22 cellular contexts compared by ENCODE assay signal in genomic region chr15:70627322-70627721, GRCh38.
DNase-seq lines count a peak whose midpoint lies in the region; ATAC-seq and TF ChIP-seq lines count a peak whose summit lies in the region.
"Had no signal": no experiment of that assay in that cellular context is flagged by ENCODE, and none has a peak within 500 bp of the region (broad histone marks: within the 10 kb centered on the region; RNA-seq: fewer than 3 reads in every experiment).

No MANE protein-coding gene starts in this region.

- no peaks in the 10 kb centered on the region for H3K36me3 ChIP-seq in BLaER1 treated with 17β-estradiol and CSF1 and Interleukin-3, amounts not matched to agents 10 nM and 100 nM
- H3K36me3 ChIP-seq in mesenchymal stem cell (ENCODE audit: control insufficient read depth in 1 of 2, insufficient read depth in 2 of 2, low read depth in 1 of 2, low read length in 2 of 2): no peaks in the 10 kb centered on the region
- no peaks in the 10 kb centered on the region for H3K36me3 ChIP-seq in vagina
- H3K36me3 ChIP-seq: MG63 had no signal

- H2AFZ ChIP-seq in mesenchymal stem cell (ENCODE audit: low read depth, low read length): no peak overlapping the region

- no peak for TF ChIP-seq CTCF in NB4 (IDR thresholded peaks at IDR 0.05; ENCODE audit: low read depth, low read length)
- no peak for TF ChIP-seq CTCF in vagina (IDR thresholded peaks at IDR 0.05)

- H4K91ac ChIP-seq in mesenchymal stem cell (ENCODE audit: low read length): no peak overlapping the region

- no peak overlapping the region for H3K9ac ChIP-seq in BLaER1 treated with 17β-estradiol and CSF1 and Interleukin-3, amounts not matched to agents 10 nM and 100 nM
- peak overlapping the region; percentile 44 for H3K9ac ChIP-seq in mesenchymal stem cell (ENCODE audit: low read length)

- intact Hi-C loops in vagina (cut with DNase I): no loop called here

- H2AK5ac ChIP-seq in mesenchymal stem cell (ENCODE audit: low read length, severe bottlenecking): no peak overlapping the region

- no peak for TF ChIP-seq POLR2A in NB4 (IDR thresholded peaks at IDR 0.05; ENCODE audit: extremely low read depth, insufficient read length)
- no peak for TF ChIP-seq POLR2A in vagina (IDR thresholded peaks at IDR 0.05)

- H2BK15ac ChIP-seq in mesenchymal stem cell (ENCODE audit: low read depth, poor library complexity, severe bottlenecking): no peak overlapping the region

- no peak overlapping the region for H2BK120ac ChIP-seq in mesenchymal stem cell (ENCODE audit: low read depth, low read length)

- H3K4me3 ChIP-seq in BLaER1 treated with 17β-estradiol and CSF1 and Interleukin-3, amounts not matched to agents 10 nM and 100 nM: no peak overlapping the region
- peak overlapping the region; percentile 26 for H3K4me3 ChIP-seq in NB4 (ENCODE audit: low read depth, low read length)
- peak overlapping the region in 1 of 2 experiments; percentile 42 for H3K4me3 ChIP-seq in mesenchymal stem cell (ENCODE audit: insufficient read depth in 1 of 2, low read depth in 1 of 2, low read length in 2 of 2)
- H3K4me3 ChIP-seq in vagina: no peak overlapping the region
- H3K4me3 ChIP-seq: MG63 had no signal

- peaks cover 19 to 31% (median 22%) of the 10 kb centered on the region in 10 experiments for H3K4me1 ChIP-seq in BLaER1 treated with 17β-estradiol and CSF1 and Interleukin-3, amounts not matched to agents 10 nM and 100 nM
- H3K4me1 ChIP-seq in mesenchymal stem cell (ENCODE audit: control insufficient read depth, insufficient read depth, low read depth, low read length) (peaks cover 25% of the 10 kb centered on the region), vagina (no peaks in the 10 kb centered on the region)

- H4K8ac ChIP-seq in mesenchymal stem cell (ENCODE audit: low read length): no peak overlapping the region

- H3K23ac ChIP-seq in mesenchymal stem cell (ENCODE audit: low read length in 2 of 2): no peak overlapping the region

- peak overlapping the region in 8 of 11 experiments; percentile 25 to 47 (median 38); a peak in 7 of 22 replicates for H3K4me2 ChIP-seq in BLaER1 treated with 17β-estradiol and CSF1 and Interleukin-3, amounts not matched to agents 10 nM and 100 nM
- no peak overlapping the region for H3K4me2 ChIP-seq in mesenchymal stem cell (ENCODE audit: low read length, poor library complexity, severe bottlenecking)

- H4K20me1 ChIP-seq in BLaER1 treated with 17β-estradiol and CSF1 and Interleukin-3, amounts not matched to agents 10 nM and 100 nM: no peaks in the 10 kb centered on the region

- H3K27me3 ChIP-seq in BLaER1 treated with 17β-estradiol and CSF1 and Interleukin-3, amounts not matched to agents 10 nM and 100 nM: no peaks in the 10 kb centered on the region; a peak in 1 of 22 replicates
- H3K27me3 ChIP-seq in mesenchymal stem cell (ENCODE audit: control insufficient read depth in 1 of 2, insufficient read depth in 1 of 2, low read length in 2 of 2) (peaks cover 25 to 34% of the 10 kb centered on the region in 2 experiments), vagina (no peaks in the 10 kb centered on the region)
- H3K27me3 ChIP-seq: MG63 had no signal

- no peak overlapping the region for H3K18ac ChIP-seq in mesenchymal stem cell (ENCODE audit: low read depth in 1 of 2, low read length in 2 of 2)

- no peaks in the 10 kb centered on the region for H3K79me1 ChIP-seq in mesenchymal stem cell (replicated peaks; ENCODE audit: low read length, poor library complexity, severe bottlenecking)

- no peak overlapping the region for H3K27ac ChIP-seq in BLaER1 treated with 17β-estradiol and CSF1 and Interleukin-3, amounts not matched to agents 10 nM and 100 nM
- H3K27ac ChIP-seq in mesenchymal stem cell (ENCODE audit: low read length, poor library complexity, severe bottlenecking) (no peak overlapping the region), vagina (peak overlapping the region; percentile 38)

- no peak overlapping the region for H2BK12ac ChIP-seq in mesenchymal stem cell (ENCODE audit: low read length in 2 of 2)

- 97% methylated on average over 7 of the region's 7 CpGs for WGBS in mesenchymal stem cell

- no peak overlapping the region for H3K4ac ChIP-seq in mesenchymal stem cell (ENCODE audit: low read depth in 1 of 2, low read length in 2 of 2)

- H3K14ac ChIP-seq in mesenchymal stem cell (ENCODE audit: low read length in 2 of 2): no peak overlapping the region

- DNase-seq in NB4 (ENCODE audit: low read depth) (no peak), mesenchymal stem cell (no peak), vagina (ENCODE audit: extremely low spot score in 2 of 2) (no peak), NCI-H526 treated with DMSO at 0.1 percent for 48 hours (lab: John Stamatoyannopoulos, UW) (no peak)
- DNase-seq: Caco-2; CD4-positive, CD25-positive, alpha-beta regulatory T cell; DMS 273 treated with DMSO at 0.1 percent for 48 hours; DMS79 treated with DMSO at 0.1 percent for 48 hours; GOT3; HCEC 1CT; Kasumi-1; MG63; NCI-H1048; NCI-H187 treated with DMSO at 0.1 percent for 48 hours; NCI-H226; NCI-H510A treated with DMSO at 0.1 percent for 48 hours; NCI-H774; NK-92 treated with Interleukin-12 subunit alpha and Interleukin-12 subunit beta, amount 100 ng/mL, for 24 hours; SIG-M5 had no signal

- no peak for ATAC-seq in GM21528 (IDR thresholded peaks at IDR 0.05; ENCODE audit: low FRiP score, unreplicated experiment)
- ATAC-seq in GM21360 (IDR thresholded peaks at IDR 0.05; ENCODE audit: unreplicated experiment): no peak

- no peak overlapping the region for H2BK5ac ChIP-seq in mesenchymal stem cell (ENCODE audit: low read depth, low read length, poor library complexity, severe bottlenecking)

- H3K9me3 ChIP-seq in BLaER1 treated with 17β-estradiol and CSF1 and Interleukin-3, amounts not matched to agents 10 nM and 100 nM (replicated peaks in 1 of 11): peaks cover 6 to 18% (median 13%) of the 10 kb centered on the region in 11 experiments; a peak in 20 of 22 replicates
- peaks cover 16% of the 10 kb centered on the region for H3K9me3 ChIP-seq in mesenchymal stem cell (ENCODE audit: control insufficient read depth, low read length)
- H3K9me3 ChIP-seq in vagina: no peaks in the 10 kb centered on the region
